In genomic region chr19:42487798-42488178, GRCh38 we compare ENCODE assay signal across 1 cellular context.
TF ChIP-seq lines count a peak whose summit lies in the region.

No MANE protein-coding gene starts in this region.

TF ChIP-seq in K562, 482 proteins besides CTCF, POLR2A, EP300 and RAD21:
- TF ChIP-seq MAFK (IDR thresholded peaks at IDR 0.05; ENCODE audit: low read length): 0 out of 2 replicates have a peak, but pooled peaks have one; percentile 13
- no peak for TF ChIP-seq ATF3 (IDR thresholded peaks at IDR 0.05)
- TF ChIP-seq ATF3 (CRISPR knock-in tag; conservative IDR thresholded peaks at IDR 0.05): no peak
- no peak for TF ChIP-seq HBP1 (CRISPR knock-in tag; IDR thresholded peaks at IDR 0.05)
- TF ChIP-seq DIDO1 (tag; IDR thresholded peaks at IDR 0.05; ENCODE audit: low read depth): no peak
- TF ChIP-seq MAFG (tag; conservative IDR thresholded peaks at IDR 0.05): peak; percentile 25; the same call in 1 of the 2 replicates
- TF ChIP-seq ATF2 (CRISPR knock-in tag; IDR thresholded peaks at IDR 0.05): no peak
- TF ChIP-seq ZNF316 (IDR thresholded peaks at IDR 0.05): peak; percentile 51; the same call in 1 of the 2 replicates
- TF ChIP-seq C11orf30 (IDR thresholded peaks at IDR 0.05; ENCODE audit: low read depth): peak; percentile 40; the same call in 1 of the 2 replicates
